Comparison of ENCODE assay signal across 28 cellular contexts in the genomic region with DNA sequence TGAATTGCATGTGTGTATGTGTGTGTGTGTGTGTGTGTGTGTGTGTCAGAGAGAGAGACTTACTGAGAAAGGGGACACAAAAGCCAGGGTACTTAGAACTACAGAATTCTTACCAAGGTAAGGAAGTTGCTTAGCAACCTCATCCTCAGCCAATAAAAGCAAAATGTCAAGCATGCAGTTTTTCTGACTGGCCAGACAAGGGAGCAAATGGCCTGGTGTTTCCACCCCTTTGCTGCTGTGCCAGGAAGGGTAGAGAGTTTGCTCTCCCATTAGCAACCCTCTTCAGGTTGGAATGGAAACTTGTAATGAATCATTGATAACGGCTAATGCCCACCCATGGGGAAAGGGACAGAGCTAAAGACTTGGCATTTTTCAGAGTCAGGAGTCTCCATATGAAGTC. TPM values are rescaled to one million over a fixed set of nuclear protein-coding genes. Genes with fewer than 3 reads are reported as not detected.
A peak's percentile ranks its signal among the peaks of the same experiment; 100 is the strongest.
DNase-seq lines count a peak whose midpoint lies in the region; ATAC-seq and TF ChIP-seq lines count a peak whose summit lies in the region.
"Had no signal": no experiment of that assay in that cellular context is flagged by ENCODE, and none has a peak within 500 bp of the region (broad histone marks: within the 10 kb centered on the region; RNA-seq: fewer than 3 reads in every experiment).

No MANE protein-coding gene starts in this region.

- H3K36me3 ChIP-seq in GM23338 (ENCODE audit: insufficient read depth) = no peaks in the 10 kb centered on the region
- no peaks in the 10 kb centered on the region for H3K36me3 ChIP-seq in smooth muscle cell (ENCODE audit: low read depth)
- H3K36me3 ChIP-seq: BLaER1 treated with 17β-estradiol and CSF1 and Interleukin-3, amounts not matched to agents 10 nM and 100 nM; sigmoid colon; thoracic aorta had no signal

- 74% methylated on average over 1 of the region's 1 CpG for WGBS in smooth muscle cell (ENCODE audit: low lambda C conversion rate)

- H3K4me3 ChIP-seq in GM23338 (no peak overlapping the region), smooth muscle cell (no peak overlapping the region)
- H3K4me3 ChIP-seq: BLaER1 treated with 17β-estradiol and CSF1 and Interleukin-3, amounts not matched to agents 10 nM and 100 nM; dorsolateral prefrontal cortex; sigmoid colon; thoracic aorta had no signal

- H2AFZ ChIP-seq in GM23338 = no peak overlapping the region
- H2AFZ ChIP-seq in smooth muscle cell (ENCODE audit: low read depth) = no peak overlapping the region

- TF ChIP-seq CTCF in GM23338 (conservative IDR thresholded peaks at IDR 0.05; ENCODE audit: low read depth in 2 of 2) (no peak), smooth muscle cell (IDR thresholded peaks at IDR 0.05; ENCODE audit: borderline replicate concordance, insufficient read depth, poor library complexity, severe bottlenecking) (no peak)

- no peak overlapping the region for H3K9ac ChIP-seq in smooth muscle cell (ENCODE audit: low read depth)
- H3K9ac ChIP-seq: BLaER1 treated with 17β-estradiol and CSF1 and Interleukin-3, amounts not matched to agents 10 nM and 100 nM had no signal

- H3K9me3 Mint-ChIP-seq in GM23338 = no peaks in the 10 kb centered on the region
- no peaks in the 10 kb centered on the region for H3K9me3 Mint-ChIP-seq in natural killer cell treated with Interleukin-12 subunit alpha and Interleukin-12 subunit beta and Interleukin-15 and Interleukin-18, amount 100 ng/mL, for 72 hours
- H3K9me3 Mint-ChIP-seq: activated naive CD4-positive, alpha-beta T cell treated with anti-CD3 and anti-CD28 coated beads for 36 hours; memory B cell; naive thymus-derived CD4-positive, alpha-beta T cell had no signal

- H3K4me1 ChIP-seq in GM23338 (ENCODE audit: insufficient read depth) (0 out of 2 replicates have a peak, but pooled peaks cover 4% of the 10 kb centered on the region), smooth muscle cell (ENCODE audit: low read depth) (peaks cover 8% of the 10 kb centered on the region)
- H3K4me1 ChIP-seq: sigmoid colon had no signal

- H3K27me3 Mint-ChIP-seq in GM23338 (ENCODE audit: insufficient read depth, low read depth, poor library complexity) = peaks cover 2% of the 10 kb centered on the region
- H3K27me3 Mint-ChIP-seq in natural killer cell treated with Interleukin-12 subunit alpha and Interleukin-12 subunit beta and Interleukin-15 and Interleukin-18, amount 100 ng/mL, for 72 hours = peaks cover 9% of the 10 kb centered on the region in 2 donors

- H3K27ac ChIP-seq in GM23338 (ENCODE audit: low read depth) (no peak overlapping the region), smooth muscle cell (ENCODE audit: low read depth) (no peak overlapping the region)
- H3K27ac ChIP-seq: BLaER1 treated with 17β-estradiol and CSF1 and Interleukin-3, amounts not matched to agents 10 nM and 100 nM; dorsolateral prefrontal cortex; sigmoid colon; thoracic aorta had no signal

- ATAC-seq in GM23338 (peak; percentile 79), GM19395 (IDR thresholded peaks at IDR 0.05; ENCODE audit: unreplicated experiment) (no peak)
- ATAC-seq in natural killer cell treated with Interleukin-12 subunit alpha and Interleukin-12 subunit beta and Interleukin-15 and Interleukin-18, amount 100 ng/mL, for 72 hours = no peak
- ATAC-seq: naive thymus-derived CD4-positive, alpha-beta T cell had no signal

- H3K9me3 ChIP-seq in smooth muscle cell (replicated peaks; ENCODE audit: low read depth) = no peaks in the 10 kb centered on the region
- H3K9me3 ChIP-seq: BLaER1 treated with 17β-estradiol and CSF1 and Interleukin-3, amounts not matched to agents 10 nM and 100 nM; sigmoid colon; thoracic aorta had no signal

- H3F3A ChIP-seq in GM23338 (replicated peaks; ENCODE audit: low read depth) (no peaks in the 10 kb centered on the region), smooth muscle cell (ENCODE audit: low read depth) (no peaks in the 10 kb centered on the region)

- H3K36me3 Mint-ChIP-seq in GM23338 (ENCODE audit: low read depth) = no peaks in the 10 kb centered on the region
- no peaks in the 10 kb centered on the region for H3K36me3 Mint-ChIP-seq in natural killer cell treated with Interleukin-12 subunit alpha and Interleukin-12 subunit beta and Interleukin-15 and Interleukin-18, amount 100 ng/mL, for 72 hours
- H3K36me3 Mint-ChIP-seq: memory B cell; naive thymus-derived CD4-positive, alpha-beta T cell had no signal

- H3K4me2 ChIP-seq in GM23338 = no peak overlapping the region
- H3K4me2 ChIP-seq in smooth muscle cell = no peak overlapping the region
- H3K4me2 ChIP-seq: BLaER1 treated with 17β-estradiol and CSF1 and Interleukin-3, amounts not matched to agents 10 nM and 100 nM had no signal

- H3K4me1 Mint-ChIP-seq in GM23338 = peaks cover 7% of the 10 kb centered on the region
- H3K4me1 Mint-ChIP-seq in natural killer cell treated with Interleukin-12 subunit alpha and Interleukin-12 subunit beta and Interleukin-15 and Interleukin-18, amount 100 ng/mL, for 72 hours (ENCODE audit: low read depth in 2 of 2) = no peaks in the 10 kb centered on the region
- H3K4me1 Mint-ChIP-seq: memory B cell had no signal

- DNase-seq in Ammon's horn (ENCODE audit: low spot score) (peak; percentile 57), GM23338 (ENCODE audit: low spot score) (peak; percentile 58), NCI-H510A (lab: John Stamatoyannopoulos, UW) (peak; percentile 55), iPS-NIHi11 (ENCODE audit: low spot score) (peak; percentile 29), smooth muscle cell (lab: John Stamatoyannopoulos, UW; ENCODE audit: unreplicated experiment) (no peak), NCI-H2171 (lab: John Stamatoyannopoulos, UW) (no peak)
- no peak for DNase-seq in natural killer cell treated with Interleukin-12 subunit alpha and Interleukin-12 subunit beta and Interleukin-15 and Interleukin-18, amount 100 ng/mL, for 72 hours (ENCODE audit: low spot score)
- DNase-seq: activated CD4-positive, CD25-positive, alpha-beta regulatory T cell treated with anti-CD3 and anti-CD28 coated beads, Interleukin-2, amount 50 U/mL, for 72 hours; activated naive CD4-positive, alpha-beta T cell treated with anti-CD3 and anti-CD28 coated beads for 36 hours; activated T-cell treated with anti-CD3 and anti-CD28 coated beads, Interleukin-2, amount 50 U/mL, for 48 hours; aorta; Calu3; central memory CD4-positive, alpha-beta T cell; dorsolateral prefrontal cortex; foreskin melanocyte; GOT3; KG1; MV-4-11; naive thymus-derived CD4-positive, alpha-beta T cell; posterior cingulate gyrus; sigmoid colon had no signal

- H3K27me3 ChIP-seq in GM23338 (ENCODE audit: insufficient read depth) (no peaks in the 10 kb centered on the region), smooth muscle cell (ENCODE audit: low read depth) (peaks cover 36% of the 10 kb centered on the region)
- H3K27me3 ChIP-seq: BLaER1 treated with 17β-estradiol and CSF1 and Interleukin-3, amounts not matched to agents 10 nM and 100 nM; dorsolateral prefrontal cortex; sigmoid colon had no signal

- no peaks in the 10 kb centered on the region for H4K20me1 ChIP-seq in GM23338 (replicated peaks; ENCODE audit: insufficient read depth)
- no peaks in the 10 kb centered on the region for H4K20me1 ChIP-seq in smooth muscle cell (ENCODE audit: low read depth)
- H4K20me1 ChIP-seq: BLaER1 treated with 17β-estradiol and CSF1 and Interleukin-3, amounts not matched to agents 10 nM and 100 nM had no signal

- no peaks in the 10 kb centered on the region for H3K79me2 ChIP-seq in GM23338 (replicated peaks; ENCODE audit: insufficient read depth)
- no peaks in the 10 kb centered on the region for H3K79me2 ChIP-seq in smooth muscle cell (ENCODE audit: low read depth)

- no peak overlapping the region for H3K27ac Mint-ChIP-seq in GM23338
- H3K27ac Mint-ChIP-seq in natural killer cell treated with Interleukin-12 subunit alpha and Interleukin-12 subunit beta and Interleukin-15 and Interleukin-18, amount 100 ng/mL, for 72 hours = no peak overlapping the region
- H3K27ac Mint-ChIP-seq: activated naive CD4-positive, alpha-beta T cell treated with anti-CD3 and anti-CD28 coated beads for 36 hours; memory B cell; naive thymus-derived CD4-positive, alpha-beta T cell had no signal

- no peak overlapping the region for H3K4me3 Mint-ChIP-seq in GM23338
- H3K4me3 Mint-ChIP-seq in natural killer cell treated with Interleukin-12 subunit alpha and Interleukin-12 subunit beta and Interleukin-15 and Interleukin-18, amount 100 ng/mL, for 72 hours = no peak overlapping the region
- H3K4me3 Mint-ChIP-seq: activated naive CD4-positive, alpha-beta T cell treated with anti-CD3 and anti-CD28 coated beads for 36 hours; memory B cell; naive thymus-derived CD4-positive, alpha-beta T cell had no signal

- 0 out of 2 replicates have a peak, but pooled peaks cover 2% of the 10 kb centered on the region for H3K9me2 ChIP-seq in GM23338 (ENCODE audit: insufficient read depth)

TF ChIP-seq in GM23338, 12 proteins besides CTCF, POLR2A, EP300 and RAD21 (continues in another document):
- TF ChIP-seq, protein P1, sequence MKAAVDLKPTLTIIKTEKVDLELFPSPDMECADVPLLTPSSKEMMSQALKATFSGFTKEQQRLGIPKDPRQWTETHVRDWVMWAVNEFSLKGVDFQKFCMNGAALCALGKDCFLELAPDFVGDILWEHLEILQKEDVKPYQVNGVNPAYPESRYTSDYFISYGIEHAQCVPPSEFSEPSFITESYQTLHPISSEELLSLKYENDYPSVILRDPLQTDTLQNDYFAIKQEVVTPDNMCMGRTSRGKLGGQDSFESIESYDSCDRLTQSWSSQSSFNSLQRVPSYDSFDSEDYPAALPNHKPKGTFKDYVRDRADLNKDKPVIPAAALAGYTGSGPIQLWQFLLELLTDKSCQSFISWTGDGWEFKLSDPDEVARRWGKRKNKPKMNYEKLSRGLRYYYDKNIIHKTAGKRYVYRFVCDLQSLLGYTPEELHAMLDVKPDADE (IDR thresholded peaks at IDR 0.05) = no peak
- TF ChIP-seq JUNB (IDR thresholded peaks at IDR 0.05; ENCODE audit: unreplicated experiment) = no peak

RNA-seq across cellular contexts. Expression of gene RXRG, which starts 10.7 kb away (rescaled TPM):
- total RNA-seq in GM23338 (2014; rRNA removed; shearing (Covaris generic)) = not detected in 2 replicates
- polyA plus RNA-seq in GM23338 (2016; fragmentation: Nextera tagmentation; extraction: Ambion mirVana) (not detected in 2 replicates), smooth muscle cell (0.13 TPM in 1 of 2 replicates, not detected in the other)
- total RNA-seq in natural killer cell treated with Interleukin-12 subunit alpha and Interleukin-12 subunit beta and Interleukin-15 and Interleukin-18, amount 100 ng/mL, for 72 hours = not detected
- not detected in 2 replicates for total RNA-seq in smooth muscle cell
- total RNA-seq: activated CD8-positive, alpha-beta memory T cell treated with anti-CD3 and anti-CD28 coated beads for 36 hours; activated naive CD4-positive, alpha-beta T cell treated with anti-CD3 and anti-CD28 coated beads for 36 hours; Calu3; epithelial cell of proximal tubule; HT-29; naive thymus-derived CD4-positive, alpha-beta T cell had no signal
- polyA plus RNA-seq: naive thymus-derived CD4-positive, alpha-beta T cell had no signal

Comparison
In these comparisons a context has a peak if more than half of its experiments do, and no peak if none do; other contexts are left out.
1. DNase-seq: peak in Ammon's horn (single experiment), GM23338 (single experiment), NCI-H510A (single experiment) and iPS-NIHi11 (single experiment); none in natural killer cell treated with Interleukin-12 subunit alpha and Interleukin-12 subunit beta and Interleukin-15 and Interleukin-18, amount 100 ng/mL, for 72 hours (single experiment), smooth muscle cell (single experiment) and NCI-H2171 (single experiment).